8 cellular contexts compared by ENCODE assay signal in genomic region chr17:7315570-7316243, GRCh38. TPM values are rescaled to one million over a fixed set of nuclear protein-coding genes. Genes with fewer than 3 reads are reported as not detected.
DNase-seq lines count a peak whose midpoint lies in the region; ATAC-seq, FAIRE-seq and TF ChIP-seq lines count a peak whose summit lies in the region.

No MANE protein-coding gene starts in this region.

- H3K79me2 ChIP-seq in astrocyte (ENCODE audit: insufficient read depth, low read length): peaks cover 33% of the 10 kb centered on the region

- H2AFZ ChIP-seq in astrocyte (ENCODE audit: low read depth, low read length): peak overlapping the region; percentile 85

- intact Hi-C loops in tibial artery (cut with DNase I; ENCODE audit: low total_unique reads): no loop called here

- H3K36me3 ChIP-seq in astrocyte (ENCODE audit: insufficient read depth, low read length) (peaks cover 29% of the 10 kb centered on the region), tibial artery (peaks cover 39 to 75% (median 64%) of the 10 kb centered on the region in 3 donors)

- peaks cover 14 to 17% of the 10 kb centered on the region in 2 donors for H3K36me3 Mint-ChIP-seq in activated T-cell treated with anti-CD3 and anti-CD28 coated beads, Interleukin-2, amount 50 U/mL, for 72 hours (ENCODE audit: insufficient read depth in 2 of 2)
- peaks cover 19% of the 10 kb centered on the region for H3K36me3 Mint-ChIP-seq in astrocyte (ENCODE audit: low read depth, unreplicated experiment)

- H3K4me3 ChIP-seq in astrocyte (ENCODE audit: insufficient read depth, low read depth, low read length) (peak overlapping the region; percentile 80), tibial artery (peak overlapping the region; percentile 77 to 78)

- H3K27ac ChIP-seq in astrocyte (ENCODE audit: low read depth, low read length) (peak overlapping the region; percentile 80), tibial artery (peak overlapping the region; percentile 89 to 92)

- peaks cover 54% of the 10 kb centered on the region for H3K4me1 Mint-ChIP-seq in activated T-cell treated with anti-CD3 and anti-CD28 coated beads, Interleukin-2, amount 50 U/mL, for 72 hours (ENCODE audit: low read depth)
- H3K4me1 Mint-ChIP-seq in astrocyte (ENCODE audit: low read depth, unreplicated experiment): peaks cover 34% of the 10 kb centered on the region

- H3K4me3 Mint-ChIP-seq in activated T-cell treated with anti-CD3 and anti-CD28 coated beads, Interleukin-2, amount 50 U/mL, for 72 hours: peak overlapping the region; percentile 72 to 93
- H3K4me3 Mint-ChIP-seq in astrocyte (ENCODE audit: unreplicated experiment): peak overlapping the region; percentile 82

- no peak for ATAC-seq in activated T-cell treated with anti-CD3 and anti-CD28 coated beads, Interleukin-2, amount 50 U/mL, for 72 hours (replicated peaks in 1 of 2)
- ATAC-seq in left lobe of liver: peak; percentile 35

- no peaks in the 10 kb centered on the region for H3K9me3 ChIP-seq in astrocyte (ENCODE audit: insufficient read depth, low read depth, low read length)
- H3K9me3 ChIP-seq in tibial artery: no peaks in the 10 kb centered on the region

- H4K20me1 ChIP-seq in astrocyte (ENCODE audit: insufficient read depth, low read length): peaks cover 39% of the 10 kb centered on the region

- no peaks in the 10 kb centered on the region for H3K27me3 ChIP-seq in astrocyte (ENCODE audit: insufficient read depth, low read length)
- H3K27me3 ChIP-seq in tibial artery: no peaks in the 10 kb centered on the region

- H3K4me2 ChIP-seq in astrocyte (ENCODE audit: low read length): peak overlapping the region; percentile 95

- H3K27me3 Mint-ChIP-seq in activated T-cell treated with anti-CD3 and anti-CD28 coated beads, Interleukin-2, amount 50 U/mL, for 72 hours (ENCODE audit: low read depth): no peaks in the 10 kb centered on the region
- H3K27me3 Mint-ChIP-seq in astrocyte (ENCODE audit: low read depth, unreplicated experiment): no peaks in the 10 kb centered on the region

- no peak for FAIRE-seq in astrocyte (lab: Jason Lieb, UNC)

- H3K9ac ChIP-seq in astrocyte (ENCODE audit: low read length): peak overlapping the region; percentile 81

- H3K27ac Mint-ChIP-seq in activated T-cell treated with anti-CD3 and anti-CD28 coated beads, Interleukin-2, amount 50 U/mL, for 72 hours: peak overlapping the region; percentile 30
- peak overlapping the region; percentile 83 for H3K27ac Mint-ChIP-seq in astrocyte (ENCODE audit: unreplicated experiment)

- no peak for TF ChIP-seq CTCF in astrocyte (IDR thresholded peaks at IDR 0.05; ENCODE audit: insufficient read depth, low read depth, low read length)
- TF ChIP-seq CTCF in tibial artery (IDR thresholded peaks at IDR 0.05): no peak

- H3K4me1 ChIP-seq in astrocyte (ENCODE audit: insufficient read depth, low read length) (peaks cover 20% of the 10 kb centered on the region), tibial artery (peaks cover 0 to 43% (median 28%) of the 10 kb centered on the region in 4 donors)

- no peaks in the 10 kb centered on the region for H3K9me3 Mint-ChIP-seq in activated T-cell treated with anti-CD3 and anti-CD28 coated beads, Interleukin-2, amount 50 U/mL, for 72 hours
- H3K9me3 Mint-ChIP-seq in astrocyte (ENCODE audit: unreplicated experiment): no peaks in the 10 kb centered on the region

- DNase-seq in activated T-cell treated with anti-CD3 and anti-CD28 coated beads, Interleukin-2, amount 50 U/mL, for 72 hours: no peak
- DNase-seq in activated T-cell treated with anti-CD3 and anti-CD28 coated beads, Interleukin-2, amount 50 U/mL, for 1 hour: no peak
- DNase-seq in astrocyte (ENCODE audit: low read depth) (no peak), left lobe of liver (ENCODE audit: low spot score) (peak; percentile 64), tibial artery (no peak), NCI-H2227 treated with DMSO at 0.1 percent for 48 hours (lab: John Stamatoyannopoulos, UW) (no peak), SHP77 treated with DMSO at 0.1 percent for 48 hours (lab: John Stamatoyannopoulos, UW) (no peak), AG08395 (ENCODE audit: low spot score) (no peak)

RNA-seq across cellular contexts. Expression of gene GPS2, which starts 0.5 kb away (rescaled TPM):
- total RNA-seq in activated T-cell treated with anti-CD3 and anti-CD28 coated beads, Interleukin-2, amount 50 U/mL, for 72 hours: 10 to 100 TPM; 50.5 to 50.7 TPM
- 41.7 and 49.8 TPM in 2 replicates for total RNA-seq in astrocyte
- total RNA-seq in left lobe of liver: 21.2 TPM

RNA-seq across cellular contexts. Expression of gene EIF5A, which starts 8.3 kb away (rescaled TPM):
- total RNA-seq in activated T-cell treated with anti-CD3 and anti-CD28 coated beads, Interleukin-2, amount 50 U/mL, for 72 hours: 100 to 1,000 TPM; 547 to 594 TPM
- total RNA-seq in astrocyte (841 and 915 TPM in 2 replicates), left lobe of liver (242 TPM)

RNA-seq across cellular contexts. Expression of gene NEURL4, which starts 13.4 kb away (rescaled TPM):
- 10 to 100 TPM; 35.7 to 37.6 TPM for total RNA-seq in activated T-cell treated with anti-CD3 and anti-CD28 coated beads, Interleukin-2, amount 50 U/mL, for 72 hours
- total RNA-seq in astrocyte: 32.5 and 32.6 TPM in 2 replicates
- 17.0 TPM for total RNA-seq in left lobe of liver

RNA-seq across cellular contexts. Expression of gene ACAP1, which starts 20.6 kb away (rescaled TPM):
- 100 to 1,000 TPM; 690 to 708 TPM for total RNA-seq in activated T-cell treated with anti-CD3 and anti-CD28 coated beads, Interleukin-2, amount 50 U/mL, for 72 hours
- total RNA-seq in astrocyte (14.4 and 16.0 TPM in 2 replicates), left lobe of liver (3.4 TPM)

RNA-seq across cellular contexts. Expression of gene YBX2, which starts 21.3 kb away (rescaled TPM):
- total RNA-seq in activated T-cell treated with anti-CD3 and anti-CD28 coated beads, Interleukin-2, amount 50 U/mL, for 72 hours: 1 to 10 TPM; 3.6 to 9.5 TPM
- total RNA-seq in astrocyte (0.24 and 0.86 TPM in 2 replicates), left lobe of liver (0.81 TPM)
